22 cellular contexts compared by ENCODE assay signal in the genomic region with DNA sequence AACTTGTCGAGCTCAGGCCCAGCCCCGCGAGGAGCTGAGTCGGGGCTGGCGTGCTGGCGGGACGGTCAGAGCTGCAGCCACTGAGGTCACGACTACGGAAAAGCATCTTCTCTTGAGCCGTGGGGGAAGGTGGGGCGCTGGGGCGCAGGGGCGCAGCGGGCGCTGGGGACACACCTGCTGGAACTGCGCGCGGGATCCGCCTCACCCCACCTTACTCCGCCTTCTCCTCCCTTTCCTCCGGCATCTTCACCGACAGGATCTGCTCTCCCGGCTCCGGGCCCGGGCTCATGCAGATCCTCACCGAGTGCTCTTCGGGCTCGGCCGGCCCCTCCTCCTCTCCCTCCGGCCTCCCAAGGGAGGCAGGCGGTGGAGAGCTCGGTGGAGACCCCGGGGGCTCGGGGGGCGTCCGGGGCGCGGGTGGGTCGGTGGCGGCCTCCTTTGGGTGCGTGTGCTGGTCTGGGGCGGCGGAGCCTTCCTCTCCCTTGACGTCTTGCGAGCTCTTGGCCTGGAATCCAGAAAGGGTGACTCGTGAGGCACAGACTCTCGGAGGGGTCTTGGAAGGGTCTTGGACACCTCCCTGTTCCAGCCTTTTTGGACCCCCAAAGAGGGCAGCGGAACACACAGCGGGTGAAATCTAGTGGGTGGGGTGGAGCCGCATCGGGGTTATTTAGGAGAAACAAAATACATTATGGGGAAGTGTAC.
DNase-seq lines count a peak whose midpoint lies in the region; ATAC-seq, FAIRE-seq and TF ChIP-seq lines count a peak whose summit lies in the region.
"Had no signal": no experiment of that assay in that cellular context is flagged by ENCODE, and none has a peak within 500 bp of the region (broad histone marks: within the 10 kb centered on the region; RNA-seq: fewer than 3 reads in every experiment).

No MANE protein-coding gene starts in this region.

- no peak overlapping the region for H2BK5ac ChIP-seq in H9 (ENCODE audit: insufficient read length, low read length)

- FAIRE-seq in keratinocyte (lab: Jason Lieb, UNC), result no peak
- FAIRE-seq: G401.6, RCC 7860 had no signal

- H3K9ac ChIP-seq in H9 (ENCODE audit: extremely low read depth, insufficient read length, low read length) (no peak overlapping the region), keratinocyte (ENCODE audit: control insufficient read depth, extremely low read depth, insufficient read depth, low read length) (no peak overlapping the region)
- H3K9ac ChIP-seq: neural progenitor cell had no signal

- H2BK20ac ChIP-seq in H9 (ENCODE audit: low read depth, low read length, poor library complexity, severe bottlenecking), result no peak overlapping the region

- H3K14ac ChIP-seq in H9 (ENCODE audit: insufficient read depth, low read length), result peak overlapping the region; percentile 55; the same call in 1 of the 2 replicates

- H3K27me3 Mint-ChIP-seq in H9 (ENCODE audit: low read depth), result peaks cover 9% of the 10 kb centered on the region
- peaks cover 26% of the 10 kb centered on the region for H3K27me3 Mint-ChIP-seq in chondrocyte (ENCODE audit: low read depth)
- peaks cover 49% of the 10 kb centered on the region for H3K27me3 Mint-ChIP-seq in stimulated activated memory B cell treated with anti-CD40 and anti-IgM and Interleukin-4, amounts not matched to agents 10 μg/mL and 1 μg/mL and 100 μg/mL, for 72 hours
- peaks cover 48% of the 10 kb centered on the region for H3K27me3 Mint-ChIP-seq in T-helper 2 cell treated with Interferon-gamma antibody and Interleukin-4, amounts not matched to agents 5 μg/mL and 100 μg/mL, for 36 hours (ENCODE audit: low read depth)
- peaks cover 10 to 11% (median 10%) of the 10 kb centered on the region in 3 donors for H3K27me3 Mint-ChIP-seq in immature natural killer cell (ENCODE audit: low read depth in 3 of 3)

- no peak overlapping the region for H4K5ac ChIP-seq in H9 (ENCODE audit: insufficient read length, low read depth, low read length)

- dilution Hi-C loops in keratinocyte (cut with MboI; ENCODE audit: extremely low pct_ligation_motif_present, low sequenced_read_pairs), result no loop called here

- no peak for TF ChIP-seq CTCF in H9 (conservative IDR thresholded peaks at IDR 0.05)
- no peak for TF ChIP-seq CTCF in chondrocyte (IDR thresholded peaks at IDR 0.05)
- no peak for TF ChIP-seq CTCF in keratinocyte (optimal IDR thresholded peaks at IDR 0.05 in 1 of 3, IDR thresholded peaks at IDR 0.05 in 1 of 3, conservative IDR thresholded peaks at IDR 0.05 in 1 of 3; ENCODE audit: extremely low read depth in 1 of 3, insufficient read depth in 2 of 3, low read length in 3 of 3)

- no peak overlapping the region for H2BK15ac ChIP-seq in H9 (ENCODE audit: low read depth, low read length)

- H3K4me1 Mint-ChIP-seq in H9 (peaks cover 12 to 29% of the 10 kb centered on the region in 2 experiments), chondrocyte (ENCODE audit: low read depth) (peaks cover 8% of the 10 kb centered on the region), immature natural killer cell (peaks cover 14 to 17% of the 10 kb centered on the region in 2 donors)
- no peaks in the 10 kb centered on the region for H3K4me1 Mint-ChIP-seq in stimulated activated memory B cell treated with anti-CD40 and anti-IgM and Interleukin-4, amounts not matched to agents 10 μg/mL and 1 μg/mL and 100 μg/mL, for 72 hours
- H3K4me1 Mint-ChIP-seq in T-helper 2 cell treated with Interferon-gamma antibody and Interleukin-4, amounts not matched to agents 5 μg/mL and 100 μg/mL, for 36 hours (ENCODE audit: low read depth), result no peaks in the 10 kb centered on the region

- H3K36me3 Mint-ChIP-seq in H9 (ENCODE audit: insufficient read depth in 1 of 3, low read depth in 3 of 3) (no peaks in the 10 kb centered on the region), chondrocyte (ENCODE audit: low read depth) (no peaks in the 10 kb centered on the region), immature natural killer cell (peaks cover 0 to 6% (median 0%) of the 10 kb centered on the region in 3 donors)
- H3K36me3 Mint-ChIP-seq in stimulated activated memory B cell treated with anti-CD40 and anti-IgM and Interleukin-4, amounts not matched to agents 10 μg/mL and 1 μg/mL and 100 μg/mL, for 72 hours, result no peaks in the 10 kb centered on the region
- no peaks in the 10 kb centered on the region for H3K36me3 Mint-ChIP-seq in T-helper 2 cell treated with Interferon-gamma antibody and Interleukin-4, amounts not matched to agents 5 μg/mL and 100 μg/mL, for 36 hours (ENCODE audit: low read depth)
- H3K36me3 Mint-ChIP-seq: brain; CD8-positive, alpha-beta T cell; neural progenitor cell had no signal

- peak overlapping the region; percentile 67 for H3K18ac ChIP-seq in H9 (ENCODE audit: insufficient read length, low read depth, low read length)

- H3K4me3 Mint-ChIP-seq in H9, result peak overlapping the region in 1 of 2 experiments; percentile 62; a peak in 2 of 5 replicates
- no peak overlapping the region for H3K4me3 Mint-ChIP-seq in chondrocyte (ENCODE audit: unreplicated experiment)
- no peak overlapping the region for H3K4me3 Mint-ChIP-seq in stimulated activated memory B cell treated with anti-CD40 and anti-IgM and Interleukin-4, amounts not matched to agents 10 μg/mL and 1 μg/mL and 100 μg/mL, for 72 hours
- no peak overlapping the region for H3K4me3 Mint-ChIP-seq in T-helper 2 cell treated with Interferon-gamma antibody and Interleukin-4, amounts not matched to agents 5 μg/mL and 100 μg/mL, for 36 hours
- no peak overlapping the region for H3K4me3 Mint-ChIP-seq in immature natural killer cell
- H3K4me3 Mint-ChIP-seq: CD8-positive, alpha-beta T cell; neural progenitor cell had no signal

- H4K8ac ChIP-seq in H9 (replicated peaks; ENCODE audit: insufficient read length, low read depth, low read length), result no peak overlapping the region

- no peaks in the 10 kb centered on the region for H3K36me3 ChIP-seq in keratinocyte (ENCODE audit: control insufficient read depth in 2 of 2, extremely low read depth in 1 of 2, insufficient read depth in 2 of 2, low read length in 2 of 2)
- H3K36me3 ChIP-seq: esophagus squamous epithelium, gastroesophageal sphincter, neural progenitor cell, upper lobe of left lung had no signal

- H3K27me3 ChIP-seq in H9 (ENCODE audit: insufficient read depth, low read length) (no peaks in the 10 kb centered on the region), keratinocyte (ENCODE audit: control insufficient read depth, extremely low read depth, insufficient read depth, low read length) (peaks cover 25% of the 10 kb centered on the region)

- H3K23me2 ChIP-seq in H9 (ENCODE audit: insufficient read length, low read depth, low read length, poor library complexity, severe bottlenecking), result peaks cover 2% of the 10 kb centered on the region

- no peak overlapping the region; a peak in 1 of 7 replicates for H3K27ac Mint-ChIP-seq in H9
- no peak overlapping the region for H3K27ac Mint-ChIP-seq in chondrocyte (ENCODE audit: unreplicated experiment)
- H3K27ac Mint-ChIP-seq in stimulated activated memory B cell treated with anti-CD40 and anti-IgM and Interleukin-4, amounts not matched to agents 10 μg/mL and 1 μg/mL and 100 μg/mL, for 72 hours, result no peak overlapping the region
- H3K27ac Mint-ChIP-seq in T-helper 2 cell treated with Interferon-gamma antibody and Interleukin-4, amounts not matched to agents 5 μg/mL and 100 μg/mL, for 36 hours, result no peak overlapping the region
- no peak overlapping the region for H3K27ac Mint-ChIP-seq in immature natural killer cell
- H3K27ac Mint-ChIP-seq: CD8-positive, alpha-beta T cell; neural progenitor cell had no signal

- no peaks in the 10 kb centered on the region for H3K9me1 ChIP-seq in keratinocyte (ENCODE audit: control insufficient read depth, extremely low read depth, insufficient read depth, low read length)

- no peak overlapping the region for H2BK120ac ChIP-seq in H9 (ENCODE audit: low read depth, low read length, poor library complexity, severe bottlenecking)

- H3K9me3 ChIP-seq in H9 (ENCODE audit: control insufficient read depth, low read depth, low read length) (no peaks in the 10 kb centered on the region), keratinocyte (ENCODE audit: control insufficient read depth, low read depth, low read length) (no peaks in the 10 kb centered on the region)
- H3K9me3 ChIP-seq: esophagus squamous epithelium, gastroesophageal sphincter, upper lobe of left lung had no signal

- no peak overlapping the region for H3K4me3 ChIP-seq in keratinocyte (ENCODE audit: control insufficient read depth in 2 of 3, extremely low read depth in 1 of 3, insufficient read depth in 2 of 3, low read depth in 1 of 3, low read length in 3 of 3)
- H3K4me3 ChIP-seq: neural progenitor cell had no signal

- no peaks in the 10 kb centered on the region for H3K79me1 ChIP-seq in H9 (ENCODE audit: insufficient read depth, low read depth, low read length, poor library complexity, severe bottlenecking)

- H3K9me3 Mint-ChIP-seq in H9 (no peaks in the 10 kb centered on the region), chondrocyte (ENCODE audit: low read depth) (no peaks in the 10 kb centered on the region), immature natural killer cell (peaks cover 0 to 5% (median 0%) of the 10 kb centered on the region in 6 donors)
- no peaks in the 10 kb centered on the region for H3K9me3 Mint-ChIP-seq in stimulated activated memory B cell treated with anti-CD40 and anti-IgM and Interleukin-4, amounts not matched to agents 10 μg/mL and 1 μg/mL and 100 μg/mL, for 72 hours
- H3K9me3 Mint-ChIP-seq in T-helper 2 cell treated with Interferon-gamma antibody and Interleukin-4, amounts not matched to agents 5 μg/mL and 100 μg/mL, for 36 hours, result no peaks in the 10 kb centered on the region
- H3K9me3 Mint-ChIP-seq: CD8-positive, alpha-beta T cell; neural progenitor cell had no signal

- no peak overlapping the region for H3K4ac ChIP-seq in H9 (ENCODE audit: low read depth, low read length)

- H3K56ac ChIP-seq in H9 (ENCODE audit: insufficient read length, low read depth, low read length), result no peak overlapping the region

- H2AK5ac ChIP-seq in H9 (ENCODE audit: insufficient read length, low read length), result no peak overlapping the region

- H2AFZ ChIP-seq in H9 (ENCODE audit: low read length), result no peak overlapping the region
- H2AFZ ChIP-seq in keratinocyte (ENCODE audit: control insufficient read depth, low read length), result peak overlapping the region; percentile 36
- H2AFZ ChIP-seq: neural progenitor cell had no signal

- no peak overlapping the region for H3T11ph ChIP-seq in H9 (ENCODE audit: low read length)

- DNase-seq in H9, result peak; percentile 64
- peak; percentile 73 for DNase-seq in chondrocyte (ENCODE audit: low spot score)
- no peak for DNase-seq in keratinocyte (ENCODE audit: low read depth, low spot score)
- no peak for DNase-seq in T-helper 2 cell treated with Interferon-gamma antibody and Interleukin-4, amounts not matched to agents 5 μg/mL and 100 μg/mL, for 36 hours (ENCODE audit: low spot score)
- no peak for DNase-seq in OCI-M2 (lab: John Stamatoyannopoulos, UW; ENCODE audit: unreplicated experiment)
- DNase-seq in immature natural killer cell, result no peak
- DNase-seq: activated T-cell treated with anti-CD3 and anti-CD28 coated beads, Interleukin-2, amount 50 U/mL, for 1 hour; CD8-positive, alpha-beta T cell; DMS153; effector CD4-positive, alpha-beta T cell; esophagus squamous epithelium; NCI-H187; NCI-H69 had no signal

- H3K23ac ChIP-seq in H9 (ENCODE audit: insufficient read length, low read depth, low read length), result no peak overlapping the region

- no peak overlapping the region for H4K91ac ChIP-seq in H9 (ENCODE audit: insufficient read length, low read depth, low read length)

- H3K79me2 ChIP-seq in H9 (ENCODE audit: insufficient read depth, low read length) (no peaks in the 10 kb centered on the region), keratinocyte (ENCODE audit: control insufficient read depth, insufficient read depth, low read length) (no peaks in the 10 kb centered on the region)

- H3K27ac ChIP-seq in H9 (ENCODE audit: insufficient read length, low read depth, low read length) (no peak overlapping the region), keratinocyte (ENCODE audit: control insufficient read depth, insufficient read depth, low read length) (no peak overlapping the region)
- H3K27ac ChIP-seq: esophagus squamous epithelium, gastroesophageal sphincter, neural progenitor cell, upper lobe of left lung had no signal

- WGBS in H9 (ENCODE audit: extremely low coverage, insufficient read length, low lambda C conversion rate), result no CpG with 5 or more reads among the region's 51 CpGs

- H3K4me1 ChIP-seq in H9 (ENCODE audit: insufficient read depth, low read length) (no peaks in the 10 kb centered on the region; the same call in 1 of the 2 replicates), keratinocyte (ENCODE audit: control insufficient read depth, extremely low read depth, insufficient read depth, low read length) (peaks cover 4% of the 10 kb centered on the region)

- ATAC-seq in stimulated activated memory B cell treated with anti-CD40 and anti-IgM and Interleukin-4, amounts not matched to agents 10 μg/mL and 1 μg/mL and 100 μg/mL, for 72 hours, result peak; percentile 31
- ATAC-seq in HG03159 (IDR thresholded peaks at IDR 0.05; ENCODE audit: unreplicated experiment), result no peak
- ATAC-seq: CD8-positive, alpha-beta T cell; gastroesophageal sphincter; left lobe of liver had no signal

- H3K4me2 ChIP-seq in H9 (ENCODE audit: insufficient read depth, insufficient read length, low read length) (peak overlapping the region; percentile 31), keratinocyte (ENCODE audit: control insufficient read depth, extremely low read depth, insufficient read depth, low read depth, low read length) (peak overlapping the region; percentile 20)
- H3K4me2 ChIP-seq: neural progenitor cell had no signal

- no peaks in the 10 kb centered on the region for H4K20me1 ChIP-seq in H9 (ENCODE audit: control insufficient read depth, insufficient read depth, insufficient read length)
- H4K20me1 ChIP-seq in keratinocyte (ENCODE audit: control insufficient read depth, extremely low read depth, insufficient read depth, low read length), result no peaks in the 10 kb centered on the region

- peak overlapping the region; percentile 7 for H2BK12ac ChIP-seq in H9 (ENCODE audit: insufficient read length, low read depth, low read length)

Comparison
In these comparisons a context has a peak if more than half of its experiments do, and no peak if none do; other contexts are left out.
1. DNase-seq: peak in H9 (single experiment) and chondrocyte (single experiment); none in keratinocyte (single experiment), T-helper 2 cell treated with Interferon-gamma antibody and Interleukin-4, amounts not matched to agents 5 μg/mL and 100 μg/mL, for 36 hours (single experiment), OCI-M2 (single experiment) and immature natural killer cell (0 of 3).